ENCODE assay signal across 19 cellular contexts in the genomic region with DNA sequence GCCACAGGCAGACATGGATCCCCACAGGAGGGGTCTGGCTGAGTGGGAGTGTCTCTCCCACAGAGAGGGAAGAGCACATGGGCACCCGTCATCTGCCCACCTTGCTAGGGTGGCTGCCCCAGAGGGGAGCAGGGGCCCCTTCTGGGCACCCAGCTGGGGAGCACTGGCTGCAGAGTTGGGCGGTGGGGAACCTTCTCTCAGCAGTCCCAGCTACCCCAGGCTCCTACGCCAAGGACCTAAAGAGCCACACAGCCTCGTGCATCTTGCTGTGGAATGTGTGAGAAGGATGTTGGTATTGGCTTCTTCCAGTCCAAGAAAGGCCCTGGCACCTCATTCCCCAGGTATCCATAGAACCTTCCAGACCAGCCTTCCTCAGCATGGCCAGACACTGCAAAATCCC.
"Had no signal": no experiment of that assay in that cellular context is flagged by ENCODE, and none has a peak within 500 bp of the region (broad histone marks: within the 10 kb centered on the region; RNA-seq: fewer than 3 reads in every experiment).

No MANE protein-coding gene starts in this region.

- DNase-seq: KBM-7, MV-4-11, NCI-H1048, NCI-H1105, NCI-H1417 treated with DMSO at 0.1 percent for 48 hours, NCI-H146, NCI-H1694 treated with DMSO at 0.1 percent for 48 hours, NCI-H2029, NCI-H2081 treated with DMSO at 0.1 percent for 48 hours, NCI-H2171, NCI-H226, NCI-H446, NCI-H510A, NCI-H524 treated with DMSO at 0.1 percent for 48 hours, NCI-H69, NCI-H774, RPMI8226, SHP77, SK-N-SH had no signal

- H3K9me3 ChIP-seq: SK-N-SH had no signal
